In genomic region chr7:22346383-22347107, GRCh38 we compare ENCODE assay signal across 1 cellular context.
TF ChIP-seq lines count a peak whose summit lies in the region.

No MANE protein-coding gene starts in this region.

TF ChIP-seq in HepG2, 621 proteins besides CTCF, POLR2A, EP300 and RAD21 (continued from another document and continues in another):
- TF ChIP-seq, protein P1, sequence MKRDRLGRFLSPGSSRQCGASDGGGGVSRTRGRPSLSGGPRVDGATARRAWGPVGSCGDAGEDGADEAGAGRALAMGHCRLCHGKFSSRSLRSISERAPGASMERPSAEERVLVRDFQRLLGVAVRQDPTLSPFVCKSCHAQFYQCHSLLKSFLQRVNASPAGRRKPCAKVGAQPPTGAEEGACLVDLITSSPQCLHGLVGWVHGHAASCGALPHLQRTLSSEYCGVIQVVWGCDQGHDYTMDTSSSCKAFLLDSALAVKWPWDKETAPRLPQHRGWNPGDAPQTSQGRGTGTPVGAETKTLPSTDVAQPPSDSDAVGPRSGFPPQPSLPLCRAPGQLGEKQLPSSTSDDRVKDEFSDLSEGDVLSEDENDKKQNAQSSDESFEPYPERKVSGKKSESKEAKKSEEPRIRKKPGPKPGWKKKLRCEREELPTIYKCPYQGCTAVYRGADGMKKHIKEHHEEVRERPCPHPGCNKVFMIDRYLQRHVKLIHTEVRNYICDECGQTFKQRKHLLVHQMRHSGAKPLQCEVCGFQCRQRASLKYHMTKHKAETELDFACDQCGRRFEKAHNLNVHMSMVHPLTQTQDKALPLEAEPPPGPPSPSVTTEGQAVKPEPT (CRISPR knock-in tag; IDR thresholded peaks at IDR 0.05; ENCODE audit: low read depth): no peak
- TF ChIP-seq, protein P2, sequence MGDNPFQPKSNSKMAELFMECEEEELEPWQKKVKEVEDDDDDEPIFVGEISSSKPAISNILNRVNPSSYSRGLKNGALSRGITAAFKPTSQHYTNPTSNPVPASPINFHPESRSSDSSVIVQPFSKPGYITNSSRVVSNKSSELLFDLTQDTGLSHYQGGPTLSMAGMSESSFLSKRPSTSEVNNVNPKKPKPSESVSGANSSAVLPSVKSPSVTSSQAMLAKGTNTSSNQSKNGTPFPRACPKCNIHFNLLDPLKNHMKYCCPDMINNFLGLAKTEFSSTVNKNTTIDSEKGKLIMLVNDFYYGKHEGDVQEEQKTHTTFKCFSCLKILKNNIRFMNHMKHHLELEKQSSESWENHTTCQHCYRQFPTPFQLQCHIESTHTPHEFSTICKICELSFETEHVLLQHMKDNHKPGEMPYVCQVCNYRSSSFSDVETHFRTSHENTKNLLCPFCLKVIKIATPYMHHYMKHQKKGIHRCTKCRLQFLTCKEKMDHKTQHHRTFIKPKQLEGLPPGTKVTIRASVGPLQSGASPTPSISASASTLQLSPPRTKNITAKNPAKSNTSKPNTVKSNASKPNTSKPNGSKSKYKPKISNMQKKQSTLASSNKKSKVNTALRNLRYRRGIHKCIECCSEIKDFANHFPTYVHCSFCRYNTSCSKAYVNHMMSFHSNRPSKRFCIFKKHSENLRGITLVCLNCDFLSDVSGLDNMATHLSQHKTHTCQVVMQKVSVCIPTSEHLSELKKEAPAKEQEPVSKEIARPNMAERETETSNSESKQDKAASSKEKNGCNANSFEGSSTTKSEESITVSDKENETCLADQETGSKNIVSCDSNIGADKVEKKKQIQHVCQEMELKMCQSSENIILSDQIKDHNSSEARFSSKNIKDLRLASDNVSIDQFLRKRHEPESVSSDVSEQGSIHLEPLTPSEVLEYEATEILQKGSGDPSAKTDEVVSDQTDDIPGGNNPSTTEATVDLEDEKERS (CRISPR knock-in tag; IDR thresholded peaks at IDR 0.05): no peak
- TF ChIP-seq PHF8 (CRISPR knock-in tag; IDR thresholded peaks at IDR 0.05) (no peak), SATB2 (CRISPR knock-in tag; IDR thresholded peaks at IDR 0.05) (no peak), MYC (CRISPR knock-in tag; IDR thresholded peaks at IDR 0.05; ENCODE audit: borderline replicate concordance) (no peak), ZNF354B (CRISPR knock-in tag; IDR thresholded peaks at IDR 0.05) (no peak), ZNF782 (CRISPR knock-in tag; IDR thresholded peaks at IDR 0.05; ENCODE audit: borderline replicate concordance) (no peak), ADNP (CRISPR knock-in tag; IDR thresholded peaks at IDR 0.05) (no peak), ZNF607 (CRISPR knock-in tag; IDR thresholded peaks at IDR 0.05; ENCODE audit: borderline replicate concordance) (no peak; the same call in 1 of the 2 replicates), PHF21A (CRISPR knock-in tag; IDR thresholded peaks at IDR 0.05) (no peak), NRL (CRISPR knock-in tag; IDR thresholded peaks at IDR 0.05; ENCODE audit: borderline replicate concordance) (no peak), SRY (CRISPR knock-in tag; IDR thresholded peaks at IDR 0.05) (no peak), MBD4 (IDR thresholded peaks at IDR 0.05; ENCODE audit: borderline replicate concordance, low read length) (no peak), ZIK1 (CRISPR knock-in tag; IDR thresholded peaks at IDR 0.05; ENCODE audit: borderline replicate concordance, low read depth) (no peak), NR2F2 (IDR thresholded peaks at IDR 0.05; ENCODE audit: borderline replicate concordance, low read depth) (no peak), ZNF383 (CRISPR knock-in tag; IDR thresholded peaks at IDR 0.05; ENCODE audit: borderline replicate concordance) (no peak), CENPX (CRISPR knock-in tag; IDR thresholded peaks at IDR 0.05) (no peak), CENPT (CRISPR knock-in tag; IDR thresholded peaks at IDR 0.05; ENCODE audit: low read depth) (no peak), SYNCRIP (IDR thresholded peaks at IDR 0.05; ENCODE audit: insufficient read depth, low read depth, low read length) (no peak), HNF4G (IDR thresholded peaks at IDR 0.05; ENCODE audit: borderline replicate concordance, low read depth, low read length) (peak; percentile 59; the same call in 1 of the 2 replicates), HNF4G (CRISPR knock-in tag; IDR thresholded peaks at IDR 0.05; ENCODE audit: borderline replicate concordance, low read depth) (no peak), SMC3 (IDR thresholded peaks at IDR 0.05; ENCODE audit: low read length) (no peak), TOE1 (CRISPR knock-in tag; IDR thresholded peaks at IDR 0.05) (no peak), ZSCAN20 (CRISPR knock-in tag; IDR thresholded peaks at IDR 0.05; ENCODE audit: borderline replicate concordance) (no peak), ZNF225 (CRISPR knock-in tag; IDR thresholded peaks at IDR 0.05) (no peak), TBX3 (IDR thresholded peaks at IDR 0.05; ENCODE audit: borderline replicate concordance) (peak; percentile 93), ATF3 (CRISPR knock-in tag; IDR thresholded peaks at IDR 0.05) (no peak), POGZ (CRISPR knock-in tag; IDR thresholded peaks at IDR 0.05) (peak; percentile 68), ZFP90 (CRISPR knock-in tag; IDR thresholded peaks at IDR 0.05; ENCODE audit: borderline replicate concordance) (no peak), MATR3 (CRISPR knock-in tag; IDR thresholded peaks at IDR 0.05) (no peak), MAFF (IDR thresholded peaks at IDR 0.05; ENCODE audit: low read depth, low read length) (peak; percentile 9; the same call in 1 of the 2 replicates), JUN (CRISPR knock-in tag; IDR thresholded peaks at IDR 0.05) (no peak), ZNF749 (CRISPR knock-in tag; IDR thresholded peaks at IDR 0.05; ENCODE audit: borderline replicate concordance) (no peak), SRSF4 (IDR thresholded peaks at IDR 0.05; ENCODE audit: low read depth, low read length, poor library complexity, severe bottlenecking) (no peak)
- TF ChIP-seq, protein P3, sequence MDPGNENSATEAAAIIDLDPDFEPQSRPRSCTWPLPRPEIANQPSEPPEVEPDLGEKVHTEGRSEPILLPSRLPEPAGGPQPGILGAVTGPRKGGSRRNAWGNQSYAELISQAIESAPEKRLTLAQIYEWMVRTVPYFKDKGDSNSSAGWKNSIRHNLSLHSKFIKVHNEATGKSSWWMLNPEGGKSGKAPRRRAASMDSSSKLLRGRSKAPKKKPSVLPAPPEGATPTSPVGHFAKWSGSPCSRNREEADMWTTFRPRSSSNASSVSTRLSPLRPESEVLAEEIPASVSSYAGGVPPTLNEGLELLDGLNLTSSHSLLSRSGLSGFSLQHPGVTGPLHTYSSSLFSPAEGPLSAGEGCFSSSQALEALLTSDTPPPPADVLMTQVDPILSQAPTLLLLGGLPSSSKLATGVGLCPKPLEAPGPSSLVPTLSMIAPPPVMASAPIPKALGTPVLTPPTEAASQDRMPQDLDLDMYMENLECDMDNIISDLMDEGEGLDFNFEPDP (CRISPR knock-in tag; conservative IDR thresholded peaks at IDR 0.05): no peak
- TF ChIP-seq, protein P4, sequence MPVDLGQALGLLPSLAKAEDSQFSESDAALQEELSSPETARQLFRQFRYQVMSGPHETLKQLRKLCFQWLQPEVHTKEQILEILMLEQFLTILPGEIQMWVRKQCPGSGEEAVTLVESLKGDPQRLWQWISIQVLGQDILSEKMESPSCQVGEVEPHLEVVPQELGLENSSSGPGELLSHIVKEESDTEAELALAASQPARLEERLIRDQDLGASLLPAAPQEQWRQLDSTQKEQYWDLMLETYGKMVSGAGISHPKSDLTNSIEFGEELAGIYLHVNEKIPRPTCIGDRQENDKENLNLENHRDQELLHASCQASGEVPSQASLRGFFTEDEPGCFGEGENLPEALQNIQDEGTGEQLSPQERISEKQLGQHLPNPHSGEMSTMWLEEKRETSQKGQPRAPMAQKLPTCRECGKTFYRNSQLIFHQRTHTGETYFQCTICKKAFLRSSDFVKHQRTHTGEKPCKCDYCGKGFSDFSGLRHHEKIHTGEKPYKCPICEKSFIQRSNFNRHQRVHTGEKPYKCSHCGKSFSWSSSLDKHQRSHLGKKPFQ (CRISPR knock-in tag; IDR thresholded peaks at IDR 0.05; ENCODE audit: insufficient replicate concordance): no peak
- TF ChIP-seq, protein P5, sequence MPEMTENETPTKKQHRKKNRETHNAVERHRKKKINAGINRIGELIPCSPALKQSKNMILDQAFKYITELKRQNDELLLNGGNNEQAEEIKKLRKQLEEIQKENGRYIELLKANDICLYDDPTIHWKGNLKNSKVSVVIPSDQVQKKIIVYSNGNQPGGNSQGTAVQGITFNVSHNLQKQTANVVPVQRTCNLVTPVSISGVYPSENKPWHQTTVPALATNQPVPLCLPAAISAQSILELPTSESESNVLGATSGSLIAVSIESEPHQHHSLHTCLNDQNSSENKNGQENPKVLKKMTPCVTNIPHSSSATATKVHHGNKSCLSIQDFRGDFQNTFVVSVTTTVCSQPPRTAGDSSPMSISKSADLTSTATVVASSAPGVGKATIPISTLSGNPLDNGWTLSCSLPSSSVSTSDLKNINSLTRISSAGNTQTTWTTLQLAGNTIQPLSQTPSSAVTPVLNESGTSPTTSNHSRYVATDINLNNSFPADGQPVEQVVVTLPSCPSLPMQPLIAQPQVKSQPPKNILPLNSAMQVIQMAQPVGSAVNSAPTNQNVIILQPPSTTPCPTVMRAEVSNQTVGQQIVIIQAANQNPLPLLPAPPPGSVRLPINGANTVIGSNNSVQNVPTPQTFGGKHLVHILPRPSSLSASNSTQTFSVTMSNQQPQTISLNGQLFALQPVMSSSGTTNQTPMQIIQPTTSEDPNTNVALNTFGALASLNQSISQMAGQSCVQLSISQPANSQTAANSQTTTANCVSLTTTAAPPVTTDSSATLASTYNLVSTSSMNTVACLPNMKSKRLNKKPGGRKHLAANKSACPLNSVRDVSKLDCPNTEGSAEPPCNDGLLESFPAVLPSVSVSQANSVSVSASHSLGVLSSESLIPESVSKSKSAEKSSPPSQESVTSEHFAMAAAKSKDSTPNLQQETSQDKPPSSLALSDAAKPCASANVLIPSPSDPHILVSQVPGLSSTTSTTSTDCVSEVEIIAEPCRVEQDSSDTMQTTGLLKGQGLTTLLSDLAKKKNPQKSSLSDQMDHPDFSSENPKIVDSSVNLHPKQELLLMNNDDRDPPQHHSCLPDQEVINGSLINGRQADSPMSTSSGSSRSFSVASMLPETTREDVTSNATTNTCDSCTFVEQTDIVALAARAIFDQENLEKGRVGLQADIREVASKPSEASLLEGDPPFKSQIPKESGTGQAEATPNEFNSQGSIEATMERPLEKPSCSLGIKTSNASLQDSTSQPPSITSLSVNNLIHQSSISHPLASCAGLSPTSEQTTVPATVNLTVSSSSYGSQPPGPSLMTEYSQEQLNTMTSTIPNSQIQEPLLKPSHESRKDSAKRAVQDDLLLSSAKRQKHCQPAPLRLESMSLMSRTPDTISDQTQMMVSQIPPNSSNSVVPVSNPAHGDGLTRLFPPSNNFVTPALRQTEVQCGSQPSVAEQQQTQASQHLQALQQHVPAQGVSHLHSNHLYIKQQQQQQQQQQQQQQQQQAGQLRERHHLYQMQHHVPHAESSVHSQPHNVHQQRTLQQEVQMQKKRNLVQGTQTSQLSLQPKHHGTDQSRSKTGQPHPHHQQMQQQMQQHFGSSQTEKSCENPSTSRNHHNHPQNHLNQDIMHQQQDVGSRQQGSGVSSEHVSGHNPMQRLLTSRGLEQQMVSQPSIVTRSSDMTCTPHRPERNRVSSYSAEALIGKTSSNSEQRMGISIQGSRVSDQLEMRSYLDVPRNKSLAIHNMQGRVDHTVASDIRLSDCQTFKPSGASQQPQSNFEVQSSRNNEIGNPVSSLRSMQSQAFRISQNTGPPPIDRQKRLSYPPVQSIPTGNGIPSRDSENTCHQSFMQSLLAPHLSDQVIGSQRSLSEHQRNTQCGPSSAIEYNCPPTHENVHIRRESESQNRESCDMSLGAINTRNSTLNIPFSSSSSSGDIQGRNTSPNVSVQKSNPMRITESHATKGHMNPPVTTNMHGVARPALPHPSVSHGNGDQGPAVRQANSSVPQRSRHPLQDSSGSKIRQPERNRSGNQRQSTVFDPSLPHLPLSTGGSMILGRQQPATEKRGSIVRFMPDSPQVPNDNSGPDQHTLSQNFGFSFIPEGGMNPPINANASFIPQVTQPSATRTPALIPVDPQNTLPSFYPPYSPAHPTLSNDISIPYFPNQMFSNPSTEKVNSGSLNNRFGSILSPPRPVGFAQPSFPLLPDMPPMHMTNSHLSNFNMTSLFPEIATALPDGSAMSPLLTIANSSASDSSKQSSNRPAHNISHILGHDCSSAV (CRISPR knock-in tag; IDR thresholded peaks at IDR 0.05; ENCODE audit: borderline replicate concordance): no peak
- TF ChIP-seq, protein P6, sequence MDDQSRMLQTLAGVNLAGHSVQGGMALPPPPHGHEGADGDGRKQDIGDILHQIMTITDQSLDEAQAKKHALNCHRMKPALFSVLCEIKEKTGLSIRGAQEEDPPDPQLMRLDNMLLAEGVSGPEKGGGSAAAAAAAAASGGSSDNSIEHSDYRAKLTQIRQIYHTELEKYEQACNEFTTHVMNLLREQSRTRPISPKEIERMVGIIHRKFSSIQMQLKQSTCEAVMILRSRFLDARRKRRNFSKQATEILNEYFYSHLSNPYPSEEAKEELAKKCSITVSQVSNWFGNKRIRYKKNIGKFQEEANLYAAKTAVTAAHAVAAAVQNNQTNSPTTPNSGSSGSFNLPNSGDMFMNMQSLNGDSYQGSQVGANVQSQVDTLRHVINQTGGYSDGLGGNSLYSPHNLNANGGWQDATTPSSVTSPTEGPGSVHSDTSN (CRISPR knock-in tag; IDR thresholded peaks at IDR 0.05; ENCODE audit: borderline replicate concordance): no peak
- TF ChIP-seq, protein P7, sequence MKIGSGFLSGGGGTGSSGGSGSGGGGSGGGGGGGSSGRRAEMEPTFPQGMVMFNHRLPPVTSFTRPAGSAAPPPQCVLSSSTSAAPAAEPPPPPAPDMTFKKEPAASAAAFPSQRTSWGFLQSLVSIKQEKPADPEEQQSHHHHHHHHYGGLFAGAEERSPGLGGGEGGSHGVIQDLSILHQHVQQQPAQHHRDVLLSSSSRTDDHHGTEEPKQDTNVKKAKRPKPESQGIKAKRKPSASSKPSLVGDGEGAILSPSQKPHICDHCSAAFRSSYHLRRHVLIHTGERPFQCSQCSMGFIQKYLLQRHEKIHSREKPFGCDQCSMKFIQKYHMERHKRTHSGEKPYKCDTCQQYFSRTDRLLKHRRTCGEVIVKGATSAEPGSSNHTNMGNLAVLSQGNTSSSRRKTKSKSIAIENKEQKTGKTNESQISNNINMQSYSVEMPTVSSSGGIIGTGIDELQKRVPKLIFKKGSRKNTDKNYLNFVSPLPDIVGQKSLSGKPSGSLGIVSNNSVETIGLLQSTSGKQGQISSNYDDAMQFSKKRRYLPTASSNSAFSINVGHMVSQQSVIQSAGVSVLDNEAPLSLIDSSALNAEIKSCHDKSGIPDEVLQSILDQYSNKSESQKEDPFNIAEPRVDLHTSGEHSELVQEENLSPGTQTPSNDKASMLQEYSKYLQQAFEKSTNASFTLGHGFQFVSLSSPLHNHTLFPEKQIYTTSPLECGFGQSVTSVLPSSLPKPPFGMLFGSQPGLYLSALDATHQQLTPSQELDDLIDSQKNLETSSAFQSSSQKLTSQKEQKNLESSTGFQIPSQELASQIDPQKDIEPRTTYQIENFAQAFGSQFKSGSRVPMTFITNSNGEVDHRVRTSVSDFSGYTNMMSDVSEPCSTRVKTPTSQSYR (CRISPR knock-in tag; IDR thresholded peaks at IDR 0.05; ENCODE audit: borderline replicate concordance): 0 out of 2 replicates have a peak, but pooled peaks have one; percentile 32
